19 cellular contexts compared by ENCODE assay signal in the genomic region with DNA sequence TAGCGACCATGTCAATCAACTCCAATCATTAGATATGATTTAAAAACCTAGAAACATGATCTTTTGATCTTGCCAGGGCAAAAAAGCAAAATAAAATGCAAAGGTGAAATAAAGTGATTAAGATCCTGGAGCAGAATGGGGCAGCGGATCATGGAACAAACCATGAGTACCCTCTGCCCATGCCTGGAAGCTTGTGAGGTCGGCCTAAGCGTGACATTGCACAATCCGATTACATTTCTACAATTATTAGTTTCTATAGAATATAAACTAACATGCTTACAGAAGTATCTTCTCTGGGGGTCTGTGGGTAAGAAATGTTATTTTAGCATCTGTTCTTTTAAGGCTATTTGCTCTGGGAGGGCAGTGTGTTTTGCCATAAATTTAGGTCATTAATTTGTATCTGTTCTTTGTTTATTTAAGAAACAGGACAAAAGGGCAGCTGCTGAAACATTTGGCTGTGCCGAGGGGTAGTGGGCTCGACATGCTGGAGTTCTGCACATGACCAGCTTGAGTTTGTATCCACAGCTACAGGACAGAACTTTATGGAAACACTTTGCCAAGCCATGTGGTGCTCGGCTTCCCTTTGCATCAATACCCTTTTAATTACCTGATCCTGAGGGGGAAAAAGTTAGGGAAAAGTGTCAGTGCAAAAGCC. TPM values are rescaled to one million over a fixed set of nuclear protein-coding genes. Genes with fewer than 3 reads are reported as not detected.
DNase-seq lines count a peak whose midpoint lies in the region; ATAC-seq and TF ChIP-seq lines count a peak whose summit lies in the region.
"Had no signal": no experiment of that assay in that cellular context is flagged by ENCODE, and none has a peak within 500 bp of the region (broad histone marks: within the 10 kb centered on the region; RNA-seq: fewer than 3 reads in every experiment).

No MANE protein-coding gene starts in this region.

- H3K9ac ChIP-seq in IMR-90 (ENCODE audit: low read depth, low read length) = no peak overlapping the region
- H3K9ac ChIP-seq: KMS-11 had no signal

- ATAC-seq in IMR-90 (ENCODE audit: low read depth) = no peak
- ATAC-seq: T-cell had no signal

- no peak overlapping the region for H3K4me2 ChIP-seq in IMR-90 (ENCODE audit: low read depth, low read length)
- H3K4me2 ChIP-seq: KMS-11 had no signal

- BruUV-seq in IMR-90 (replicated peaks; lab: Mats Ljungman, UMichigan) = no TSS peak

- no peak overlapping the region for H4K8ac ChIP-seq in IMR-90 (ENCODE audit: low read depth in 2 of 2, low read length in 2 of 2)

- no peak overlapping the region for H4K91ac ChIP-seq in IMR-90 (ENCODE audit: insufficient read depth, low read depth, low read length)

- in situ Hi-C loops in IMR-90 (cut with MboI; ENCODE audit: low sequenced_read_pairs) = no loop called here

- H2BK120ac ChIP-seq in IMR-90 (ENCODE audit: low read depth, low read length) = no peak overlapping the region

- H3K18ac ChIP-seq in IMR-90 (ENCODE audit: low read depth, low read length) = no peak overlapping the region

- H2AK5ac ChIP-seq in IMR-90 (ENCODE audit: low read depth, low read length) = no peak overlapping the region

- CTCF ChIA-PET in IMR-90 (lab: Yijun Ruan, JAX) = no interaction called here

- 25% methylated on average over 2 of the region's 8 CpGs; no CpG with 5 or more reads in 1 of the 2 experiments for WGBS in IMR-90 (ENCODE audit: extremely low coverage in 2 of 2, insufficient read length in 1 of 2), 2 experiments

- no peak overlapping the region for H2BK15ac ChIP-seq in IMR-90 (ENCODE audit: low read depth, low read length)

- no peaks in the 10 kb centered on the region for H4K20me1 ChIP-seq in IMR-90 (ENCODE audit: insufficient read depth, low read length)

- no peak overlapping the region for H3K4ac ChIP-seq in IMR-90 (ENCODE audit: low read depth, low read length)

- H3K79me1 ChIP-seq in IMR-90 (ENCODE audit: low read depth in 1 of 2, low read length in 2 of 2) = no peaks in the 10 kb centered on the region

- H3K23ac ChIP-seq in IMR-90 (ENCODE audit: low read depth, low read length) = no peak overlapping the region

- intact Hi-C loops in IMR-90 (cut with micrococcal nuclease) = loop anchor here (10.0 kb wide), 1 partner anchor 52 kb away; a partner anchor contains a TSS

- no peak overlapping the region for H3K27ac ChIP-seq in IMR-90 (ENCODE audit: insufficient read depth, low read length)
- H3K27ac ChIP-seq: HL-60, KMS-11, SK-N-MC had no signal

- TF ChIP-seq POLR2A in IMR-90 (IDR thresholded peaks at IDR 0.05; ENCODE audit: low read depth, low read length) = no peak

- no peak for TF ChIP-seq CTCF in IMR-90 (conservative IDR thresholded peaks at IDR 0.05; ENCODE audit: low read depth, low read length)

- no peaks in the 10 kb centered on the region for H3K9me3 ChIP-seq in IMR-90 (ENCODE audit: control insufficient read depth, insufficient read depth, low read length)

- H3K4me3 ChIP-seq in IMR-90 (ENCODE audit: insufficient read depth, low read depth, low read length) = no peak overlapping the region
- H3K4me3 ChIP-seq: SK-N-MC had no signal

- H2BK5ac ChIP-seq in IMR-90 (ENCODE audit: low read depth, low read length, poor library complexity, severe bottlenecking) = no peak overlapping the region

- POLR2A ChIA-PET in IMR-90 (lab: Charles Lee; ENCODE audit: unreplicated experiment) = no interaction called here

- H3K36me3 ChIP-seq in IMR-90 (ENCODE audit: control insufficient read depth, insufficient read depth, low read length) = no peaks in the 10 kb centered on the region

- no peak for TF ChIP-seq RAD21 in IMR-90 (IDR thresholded peaks at IDR 0.05; ENCODE audit: low read length)

- H3K56ac ChIP-seq in IMR-90 (ENCODE audit: extremely low read depth, insufficient read depth, low read length) = no peak overlapping the region

- peak; percentile 81 for DNase-seq in DMS 273 (lab: John Stamatoyannopoulos, UW; ENCODE audit: unreplicated experiment)
- no peak for DNase-seq in IMR-90
- DNase-seq in NCI-H774 (lab: John Stamatoyannopoulos, UW) = peak; percentile 39
- DNase-seq in left kidney (ENCODE audit: low read depth, low spot score) = peak; percentile 62
- DNase-seq in epidermal melanocyte (ENCODE audit: insufficient read length, low spot score) = no peak
- DNase-seq in effector CD4-positive, alpha-beta T cell = no peak
- no peak for DNase-seq in anterior cingulate cortex (lab: John Stamatoyannopoulos, UW)
- no peak for DNase-seq in activated CD4-positive, alpha-beta T cell treated with anti-CD3 and anti-CD28 coated beads for 1 hour
- DNase-seq: Calu3; CD4-positive, CD25-positive, alpha-beta regulatory T cell; GF-D8; NCI-H446 treated with DMSO at 0.1 percent for 48 hours; NK-92 treated with Interleukin-12 subunit alpha and Interleukin-12 subunit beta, amount 100 ng/mL, for 24 hours; OCI-M1; RPMI8226; T-cell had no signal

- no peaks in the 10 kb centered on the region; the same call in 1 of the 2 replicates for H3K27me3 ChIP-seq in IMR-90 (ENCODE audit: control insufficient read depth, insufficient read depth, low read length)

- no peak overlapping the region for H3K14ac ChIP-seq in IMR-90 (replicated peaks; ENCODE audit: low read depth, low read length)

- H2AFZ ChIP-seq in IMR-90 (replicated peaks; ENCODE audit: low read length, poor library complexity) = no peak overlapping the region

- dilution Hi-C loops in IMR-90 (cut with HindIII; ENCODE audit: low sequenced_read_pairs, unreplicated experiment) = no loop called here

- H4K5ac ChIP-seq in IMR-90 (ENCODE audit: low read depth, low read length) = no peak overlapping the region

- H2BK20ac ChIP-seq in IMR-90 (ENCODE audit: low read depth, low read length) = no peak overlapping the region

- H2AK9ac ChIP-seq in IMR-90 (replicated peaks; ENCODE audit: low read depth, low read length, poor library complexity) = no peak overlapping the region

- H3K4me1 ChIP-seq in IMR-90 (ENCODE audit: control insufficient read depth, insufficient read depth, low read length) = peaks cover 6% of the 10 kb centered on the region; the same call in 1 of the 2 replicates

- no peaks in the 10 kb centered on the region for H3K9me1 ChIP-seq in IMR-90 (ENCODE audit: insufficient read depth, low read length)

TF ChIP-seq in IMR-90, 13 proteins besides CTCF, POLR2A, EP300 and RAD21:
- TF ChIP-seq CEBPB (IDR thresholded peaks at IDR 0.05; ENCODE audit: low read depth, low read length) (0 out of 2 replicates have a peak, but pooled peaks have one; percentile 19), MAZ (IDR thresholded peaks at IDR 0.05; ENCODE audit: borderline replicate concordance, low read depth, low read length) (no peak)

RNA-seq across cellular contexts. Expression of a gene that starts 55.9 kb away (rescaled TPM):
- total RNA-seq in IMR-90 (2012; rRNA removed) = 14.7 and 16.0 TPM in 2 replicates
- 10.0 and 10.3 TPM in 2 replicates for polyA plus RNA-seq in IMR-90 (2012; rRNA removed)
- 5.8 and 6.4 TPM in 2 replicates for polyA plus RNA-seq in IMR-90 (2012; cell fraction: cytosol; rRNA removed)
- polyA plus RNA-seq in IMR-90 (2012; cell fraction: nucleus; rRNA removed; ENCODE audit: low replicate concordance) = 15.5 and 19.3 TPM in 2 replicates

Comparison
In these comparisons a context has a peak if more than half of its experiments do, and no peak if none do; other contexts are left out.
1. DNase-seq: peak in DMS 273 (single experiment), NCI-H774 (single experiment) and left kidney (single experiment); none in IMR-90 (single experiment), epidermal melanocyte (single experiment), effector CD4-positive, alpha-beta T cell (single experiment), anterior cingulate cortex (0 of 58) and activated CD4-positive, alpha-beta T cell treated with anti-CD3 and anti-CD28 coated beads for 1 hour (single experiment).